In the genomic region with DNA sequence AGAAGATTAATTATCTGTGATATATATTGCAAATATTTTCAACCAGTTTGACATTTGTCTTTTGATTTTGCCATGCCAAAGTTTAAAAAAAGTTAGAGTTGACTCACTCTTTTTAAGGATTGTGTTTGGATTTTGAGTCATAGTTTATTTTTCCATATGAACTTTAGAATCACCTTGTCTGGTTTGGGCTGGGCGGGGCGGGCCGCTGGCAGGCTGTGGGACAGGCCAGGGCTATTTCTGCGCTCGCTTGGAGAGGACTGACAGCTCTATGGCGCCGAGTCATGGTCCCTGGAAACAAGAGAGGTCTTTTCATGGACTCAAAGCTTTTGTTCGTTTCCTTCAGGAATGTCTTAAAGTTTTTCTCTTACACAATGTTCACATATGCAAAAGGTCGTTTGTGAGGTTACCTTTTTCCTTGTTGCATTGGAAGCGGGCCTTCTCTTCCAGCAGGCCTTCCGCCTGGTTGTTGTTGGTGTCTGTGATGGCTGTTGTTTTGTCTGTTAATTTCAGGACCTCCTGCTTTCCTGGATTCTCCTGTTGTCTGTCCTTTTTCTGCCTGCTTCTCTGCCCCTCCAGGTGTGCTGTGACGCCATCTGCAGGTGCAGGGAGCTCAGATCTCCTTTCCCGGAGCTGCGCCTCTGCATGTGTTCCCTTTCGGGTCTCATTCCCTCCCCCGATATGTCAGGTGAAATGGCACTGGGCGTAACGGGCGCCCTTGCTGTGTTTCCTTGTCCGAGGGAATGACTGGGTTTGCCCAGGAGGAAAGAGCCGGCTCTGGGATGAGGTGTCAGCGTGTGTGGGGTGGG, we compare ENCODE assay signal across 8 cellular contexts. TPM values are rescaled to one million over a fixed set of nuclear protein-coding genes. Genes with fewer than 3 reads are reported as not detected.
DNase-seq lines count a peak whose midpoint lies in the region; ATAC-seq and TF ChIP-seq lines count a peak whose summit lies in the region.

No MANE protein-coding gene starts in this region.

- H3K36me3 Mint-ChIP-seq in naive thymus-derived CD8-positive, alpha-beta T cell, result peaks cover 0 to 5% (median 0%) of the 10 kb centered on the region in 3 donors

- H3K9me3 Mint-ChIP-seq in naive thymus-derived CD8-positive, alpha-beta T cell, result peaks cover 0 to 2% (median 0%) of the 10 kb centered on the region in 9 donors

- H3K4me3 Mint-ChIP-seq in naive thymus-derived CD8-positive, alpha-beta T cell, result peak overlapping the region in 2 of 10 donors; percentile 18 to 45

- ATAC-seq in heart left ventricle (peak; percentile 66 to 76 (median 69)), psoas muscle (peak; percentile 77 to 87 (median 84)), GM19463 (IDR thresholded peaks at IDR 0.05; ENCODE audit: unreplicated experiment) (no peak)
- no peak for ATAC-seq in naive thymus-derived CD8-positive, alpha-beta T cell

- peak overlapping the region in 3 of 10 donors; percentile 53 to 81 (median 71) for H3K27ac Mint-ChIP-seq in naive thymus-derived CD8-positive, alpha-beta T cell

- H3K9me3 ChIP-seq in GM23248 (ENCODE audit: low read depth) (no peaks in the 10 kb centered on the region), SK-N-SH (no peaks in the 10 kb centered on the region), heart left ventricle (no peaks in the 10 kb centered on the region), psoas muscle (no peaks in the 10 kb centered on the region)

- WGBS in GM23248 (ENCODE audit: low coverage in 1 of 2, low lambda C conversion rate in 2 of 2, missing lambda C conversion rate in 2 of 2), 2 experiments, result 84 to 88% methylated on average over 20 to 22 of the region's 22 CpGs
- 75% methylated on average over 22 of the region's 22 CpGs for WGBS in SK-N-SH (ENCODE audit: low lambda C conversion rate)
- 57 to 68% (median 58%) methylated on average over 22 of the region's 22 CpGs for WGBS in heart left ventricle, 4 donors
- WGBS in psoas muscle, 3 donors, result 65 to 75% (median 71%) methylated on average over 22 of the region's 22 CpGs

- TF ChIP-seq RAD21 in SK-N-SH (IDR thresholded peaks at IDR 0.05; ENCODE audit: low read length), result no peak

- H4K20me1 ChIP-seq in GM23248 (ENCODE audit: insufficient read depth) (no peaks in the 10 kb centered on the region), SK-N-SH (ENCODE audit: insufficient read depth) (peaks cover 8% of the 10 kb centered on the region; the same call in 1 of the 2 replicates)

- in situ Hi-C loops in GM23248 (cut with MboI), result no loop called here

- no peaks in the 10 kb centered on the region for H3F3A ChIP-seq in GM23248 (ENCODE audit: insufficient read depth)
- peaks cover 3% of the 10 kb centered on the region for H3F3A ChIP-seq in SK-N-SH (replicated peaks; ENCODE audit: insufficient read depth)

- H3K27me3 ChIP-seq in GM23248 (replicated peaks; ENCODE audit: insufficient read depth), result no peaks in the 10 kb centered on the region
- H3K27me3 ChIP-seq in SK-N-SH (ENCODE audit: insufficient read depth), result no peaks in the 10 kb centered on the region
- H3K27me3 ChIP-seq in heart left ventricle, result no peaks in the 10 kb centered on the region
- no peaks in the 10 kb centered on the region for H3K27me3 ChIP-seq in psoas muscle (ENCODE audit: insufficient read depth in 3 of 3, low read length in 2 of 3)

- CTCF ChIA-PET in SK-N-SH (lab: Yijun Ruan, JAX), result no interaction called here

- H3K4me3 ChIP-seq in GM23248 (no peak overlapping the region), SK-N-SH (ENCODE audit: low read depth in 2 of 2, low read length in 1 of 2) (no peak overlapping the region), heart left ventricle (peak overlapping the region in 1 of 12 donors; percentile 19), psoas muscle (peak overlapping the region; percentile 42)

- intact Hi-C loops in heart left ventricle (cut with DNase I), result loop anchor here in 7 of 10 donors (2.0 to 5.0 kb wide), 3 partner anchors 36 to 41 kb away; no protein-coding TSS in a partner anchor
- intact Hi-C loops in psoas muscle (cut with DNase I), result loop anchor here (5.0 kb wide), 1 partner anchor 36 kb away; no protein-coding TSS in a partner anchor

- H3K79me2 ChIP-seq in GM23248 (ENCODE audit: insufficient read depth) (peaks cover 96% of the 10 kb centered on the region), SK-N-SH (ENCODE audit: insufficient read depth) (peaks cover 82% of the 10 kb centered on the region)

- H3K27me3 Mint-ChIP-seq in naive thymus-derived CD8-positive, alpha-beta T cell, result no peaks in the 10 kb centered on the region

- H3K4me1 ChIP-seq in GM23248 (ENCODE audit: insufficient read depth) (peaks cover 16% of the 10 kb centered on the region), SK-N-SH (ENCODE audit: control insufficient read depth in 1 of 2, insufficient read depth in 2 of 2, low read depth in 1 of 2, low read length in 1 of 2) (peaks cover under 1 to 5% of the 10 kb centered on the region in 2 experiments; a peak in 1 of 4 replicates), heart left ventricle (peaks cover 20 to 100% (median 79%) of the 10 kb centered on the region in 12 donors), psoas muscle (peaks cover 59% of the 10 kb centered on the region)

- TF ChIP-seq CTCF in SK-N-SH (IDR thresholded peaks at IDR 0.05), result no peak
- no peak for TF ChIP-seq CTCF in heart left ventricle (IDR thresholded peaks at IDR 0.05)
- no peak for TF ChIP-seq CTCF in psoas muscle (IDR thresholded peaks at IDR 0.05)

- no peak overlapping the region for H3K27ac ChIP-seq in GM23248
- no peak overlapping the region for H3K27ac ChIP-seq in SK-N-SH (ENCODE audit: low read depth in 2 of 2, low read length in 1 of 2)
- peak overlapping the region; percentile 51 to 87 (median 78) for H3K27ac ChIP-seq in heart left ventricle
- H3K27ac ChIP-seq in psoas muscle, result peak overlapping the region; percentile 80

- H2AFZ ChIP-seq in GM23248, result no peak overlapping the region
- no peak overlapping the region for H2AFZ ChIP-seq in SK-N-SH (ENCODE audit: low read depth)

- H3K9me2 ChIP-seq in GM23248 (ENCODE audit: insufficient read depth) (no peaks in the 10 kb centered on the region), SK-N-SH (no peaks in the 10 kb centered on the region)

- peak; percentile 56 for DNase-seq in GM23248
- DNase-seq in SK-N-SH, result no peak
- peak in 4 of 5 donors; percentile 62 to 75 (median 70) for DNase-seq in heart left ventricle
- peak; percentile 62 to 81 for DNase-seq in psoas muscle
- DNase-seq in NCI-H1105 (lab: John Stamatoyannopoulos, UW), result no peak
- no peak for DNase-seq in naive thymus-derived CD8-positive, alpha-beta T cell
- DNase-seq in central memory CD4-positive, alpha-beta T cell, result no peak

- H3K4me2 ChIP-seq in GM23248 (ENCODE audit: unreplicated experiment), result no peak overlapping the region
- H3K4me2 ChIP-seq in SK-N-SH, result peak overlapping the region; percentile 40; the same call in 1 of the 2 replicates

- TF ChIP-seq POLR2A in heart left ventricle (IDR thresholded peaks at IDR 0.05), result no peak

- TF ChIP-seq EP300 in SK-N-SH (IDR thresholded peaks at IDR 0.05; ENCODE audit: borderline replicate concordance in 1 of 2, low read depth in 1 of 2, low read length in 1 of 2), result no peak

- H3K36me3 ChIP-seq in GM23248 (ENCODE audit: low read depth) (no peaks in the 10 kb centered on the region), SK-N-SH (replicated peaks in 1 of 2; ENCODE audit: control insufficient read depth in 1 of 2, insufficient read depth in 2 of 2, low read length in 1 of 2) (no peaks in the 10 kb centered on the region), heart left ventricle (no peaks in the 10 kb centered on the region), psoas muscle (ENCODE audit: insufficient read depth in 1 of 2, low read depth in 1 of 2) (no peaks in the 10 kb centered on the region)

- peaks cover 46 to 97% (median 86%) of the 10 kb centered on the region in 4 donors for H3K4me1 Mint-ChIP-seq in naive thymus-derived CD8-positive, alpha-beta T cell

- H3K9ac ChIP-seq in GM23248 (no peak overlapping the region), SK-N-SH (no peak overlapping the region)

- POLR2A ChIA-PET in SK-N-SH (lab: Yijun Ruan, JAX), result no interaction called here
- POLR2A ChIA-PET in naive thymus-derived CD8-positive, alpha-beta T cell (lab: Charles Lee), result no interaction called here

TF ChIP-seq in SK-N-SH, 30 proteins besides CTCF, POLR2A, EP300 and RAD21:
- TF ChIP-seq, protein P1, sequence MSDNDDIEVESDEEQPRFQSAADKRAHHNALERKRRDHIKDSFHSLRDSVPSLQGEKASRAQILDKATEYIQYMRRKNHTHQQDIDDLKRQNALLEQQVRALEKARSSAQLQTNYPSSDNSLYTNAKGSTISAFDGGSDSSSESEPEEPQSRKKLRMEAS (IDR thresholded peaks at IDR 0.05; ENCODE audit: low read depth), result no peak
- TF ChIP-seq TCF12 (IDR thresholded peaks at IDR 0.05) (no peak), MEF2A (IDR thresholded peaks at IDR 0.05; ENCODE audit: borderline replicate concordance, low read depth) (0 out of 2 replicates have a peak, but pooled peaks have one; percentile 14), FOSL2 (IDR thresholded peaks at IDR 0.05; ENCODE audit: borderline replicate concordance, low read depth) (0 out of 2 replicates have a peak, but pooled peaks have one; percentile 13)
TF ChIP-seq in SK-N-SH: peak in this region for 2.

RNA-seq across cellular contexts. Expression of a gene that starts 53.8 kb away (rescaled TPM):
- 35.2 and 39.3 TPM in 2 replicates for total RNA-seq in GM23248 (2014; rRNA removed; shearing (Covaris generic))
- polyA plus RNA-seq in GM23248 (2016; fragmentation: Nextera tagmentation; extraction: Ambion mirVana) (2.3 and 2.8 TPM in 2 replicates), SK-N-SH (2012; rRNA removed) (12.0 and 12.9 TPM in 2 replicates), heart left ventricle (10 to 100 TPM; 38.6 to 60.1 TPM), psoas muscle (10 to 100 TPM; 15.1 to 44.3 (median 29.5) TPM)
- polyA plus RNA-seq in SK-N-SH (2012; cell fraction: cytosol; rRNA removed), result 11.2 and 11.8 TPM in 2 replicates
- 9.6 and 10.9 TPM in 2 replicates for polyA plus RNA-seq in SK-N-SH (2012; cell fraction: nucleus; rRNA removed)
- total RNA-seq in heart left ventricle (100 to 1,000 TPM in 6 of 9 donors, 10 to 100 TPM in 3; 78.1 to 179 (median 113) TPM), psoas muscle (10 to 100 TPM; 38.2 to 48.8 (median 42.2) TPM)
- total RNA-seq in naive thymus-derived CD8-positive, alpha-beta T cell, result 10 to 100 TPM; 30.4 to 33.7 TPM
- polyA plus RNA-seq in naive thymus-derived CD8-positive, alpha-beta T cell, result 1 to 10 TPM in 2 of 3 donors, under 1 TPM in 1; 0.51 to 3.9 (median 1.1) TPM

Comparison
In these comparisons a context has a peak if more than half of its experiments do, and no peak if none do; other contexts are left out.
1. DNase-seq: peak in GM23248 (single experiment), heart left ventricle (4 of 5) and psoas muscle (2 of 2); none in SK-N-SH (single experiment), NCI-H1105 (single experiment), naive thymus-derived CD8-positive, alpha-beta T cell (0 of 10) and central memory CD4-positive, alpha-beta T cell (single experiment).
2. H3K27ac ChIP-seq: peak in heart left ventricle (12 of 12) and psoas muscle (single experiment); none in GM23248 (single experiment) and SK-N-SH (0 of 2).
3. ATAC-seq: peak in heart left ventricle (4 of 4) and psoas muscle (4 of 4); none in naive thymus-derived CD8-positive, alpha-beta T cell (0 of 2) and GM19463 (single experiment).